ENCODE assay signal across 8 cellular contexts in genomic region chr9:19378647-19379046, GRCh38. TPM values are rescaled to one million over a fixed set of nuclear protein-coding genes. Genes with fewer than 3 reads are reported as not detected.
A peak's percentile ranks its signal among the peaks of the same experiment; 100 is the strongest.
DNase-seq lines count a peak whose midpoint lies in the region; ATAC-seq, FAIRE-seq and TF ChIP-seq lines count a peak whose summit lies in the region.

No MANE protein-coding gene starts in this region.

- intact Hi-C loops in Panc1 (cut with micrococcal nuclease; ENCODE audit: unreplicated experiment), result no loop called here
- intact Hi-C loops in endothelial cell of umbilical vein (cut with micrococcal nuclease), result loop anchor here (5.0 kb wide), 1 partner anchor 261 kb away; no protein-coding TSS in a partner anchor
- intact Hi-C loops in left colon (cut with DNase I, micrococcal nuclease), result no loop called here

- H3K36me3 Mint-ChIP-seq in progenitor cell of endocrine pancreas (ENCODE audit: insufficient read depth), result peaks cover 42% of the 10 kb centered on the region

- no peaks in the 10 kb centered on the region for H3K9me3 ChIP-seq in Panc1 (ENCODE audit: control insufficient read depth, insufficient read depth, low read depth, low read length)
- no peaks in the 10 kb centered on the region for H3K9me3 ChIP-seq in endothelial cell of umbilical vein (replicated peaks; ENCODE audit: control insufficient read depth, insufficient read depth, low read length)

- H3K4me3 ChIP-seq in GM12875 (ENCODE audit: low read depth, low read length), result peak overlapping the region; percentile 81
- peak overlapping the region; percentile 69 to 73 for H3K4me3 ChIP-seq in Panc1 (ENCODE audit: low read depth in 2 of 2, low read length in 2 of 2)
- peak overlapping the region; percentile 84 to 94 (median 93) for H3K4me3 ChIP-seq in endothelial cell of umbilical vein (replicated peaks in 1 of 3; ENCODE audit: insufficient read depth in 1 of 3, low read depth in 1 of 3, low read length in 3 of 3)

- CTCF ChIA-PET in Panc1 (lab: Charles Lee), result no interaction called here
- CTCF ChIA-PET in endothelial cell of umbilical vein (lab: Charles Lee), result interaction anchor here (1.8 kb wide), 1 partner anchor 79 kb away, joined by 10 read pairs; no protein-coding TSS in a partner anchor
- CTCF ChIA-PET in RWPE1 (lab: Yijun Ruan, JAX), result no interaction called here

- peak overlapping the region; percentile 95 for H3K9ac ChIP-seq in endothelial cell of umbilical vein (replicated peaks; ENCODE audit: extremely low read depth, insufficient read depth, low read length)

- peaks cover 33% of the 10 kb centered on the region for H3K79me2 ChIP-seq in endothelial cell of umbilical vein (ENCODE audit: control insufficient read depth, insufficient read depth, low read length)

- H3K36me3 ChIP-seq in Panc1 (ENCODE audit: control insufficient read depth, insufficient read depth, low read length) (peaks cover 13% of the 10 kb centered on the region), endothelial cell of umbilical vein (ENCODE audit: control insufficient read depth in 2 of 2, extremely low read depth in 1 of 2, insufficient read depth in 2 of 2, low read length in 2 of 2) (peaks cover 12 to 34% of the 10 kb centered on the region in 2 experiments)

- in situ Hi-C loops in Panc1 (cut with HindIII; ENCODE audit: low pct_unique_long_range_greater_than_20kb, low sequenced_read_pairs), result no loop called here

- no peak overlapping the region for H2AFZ ChIP-seq in endothelial cell of umbilical vein (ENCODE audit: low read depth, low read length)

- H3K4me2 ChIP-seq in endothelial cell of umbilical vein (ENCODE audit: insufficient read depth, low read length), result peak overlapping the region; percentile 97

- ATAC-seq in Panc1, result no peak
- no peak for ATAC-seq in left colon

- no peaks in the 10 kb centered on the region for H3K27me3 Mint-ChIP-seq in progenitor cell of endocrine pancreas

- peak overlapping the region; percentile 100 for H3K27ac Mint-ChIP-seq in progenitor cell of endocrine pancreas

- POLR2A ChIA-PET in Panc1 (lab: Charles Lee), result no interaction called here
- POLR2A ChIA-PET in endothelial cell of umbilical vein (lab: Charles Lee), result no interaction called here
- POLR2A ChIA-PET in RWPE1 (lab: Yijun Ruan, JAX; ENCODE audit: low non-redundant PET), result no interaction called here

- dilution Hi-C loops in endothelial cell of umbilical vein (cut with MboI; ENCODE audit: extremely low pct_ligation_motif_present, low sequenced_read_pairs), result no loop called here

- DNase-seq in Panc1 (ENCODE audit: low read depth, low spot score) (no peak), endothelial cell of umbilical vein (ENCODE audit: low read depth, low spot score) (peak; percentile 36), progenitor cell of endocrine pancreas (ENCODE audit: low spot score, unreplicated experiment) (no peak), AG08396 (ENCODE audit: low spot score) (no peak), NCI-H345 treated with DMSO at 0.1 percent for 48 hours (lab: John Stamatoyannopoulos, UW; ENCODE audit: unreplicated experiment) (no peak), RWPE1 (ENCODE audit: low spot score) (no peak), left colon (no peak)

- no peak for FAIRE-seq in endothelial cell of umbilical vein (lab: Jason Lieb, UNC)

- no peaks in the 10 kb centered on the region for H3K9me1 ChIP-seq in endothelial cell of umbilical vein (replicated peaks; ENCODE audit: control insufficient read depth, extremely low read depth, insufficient read depth, low read length)

- H3K9me3 Mint-ChIP-seq in progenitor cell of endocrine pancreas (ENCODE audit: low read depth), result no peaks in the 10 kb centered on the region

- no peaks in the 10 kb centered on the region; the same call in 1 of the 2 replicates for H3K4me1 ChIP-seq in Panc1 (ENCODE audit: control insufficient read depth, insufficient read depth, low read length)
- H3K4me1 ChIP-seq in endothelial cell of umbilical vein (ENCODE audit: control insufficient read depth, extremely low read depth, insufficient read depth, low read length), result peaks cover 37% of the 10 kb centered on the region

- peak overlapping the region; percentile 100 for H3K4me3 Mint-ChIP-seq in progenitor cell of endocrine pancreas (ENCODE audit: low read depth)

- TF ChIP-seq CTCF in GM12875 (IDR thresholded peaks at IDR 0.05; ENCODE audit: borderline replicate concordance, insufficient read depth, low read depth, low read length) (no peak), Panc1 (IDR thresholded peaks at IDR 0.05) (no peak), endothelial cell of umbilical vein (IDR thresholded peaks at IDR 0.05; ENCODE audit: extremely low read depth in 1 of 2, insufficient read depth in 1 of 2, low read depth in 1 of 2, low read length in 2 of 2) (no peak), progenitor cell of endocrine pancreas (IDR thresholded peaks at IDR 0.05; ENCODE audit: unreplicated experiment) (no peak), RWPE1 (conservative IDR thresholded peaks at IDR 0.05; ENCODE audit: low read depth) (no peak)

- H3K27ac ChIP-seq in Panc1 (ENCODE audit: low read length) (peak overlapping the region; percentile 86), endothelial cell of umbilical vein (ENCODE audit: insufficient read depth, low read depth, low read length) (peak overlapping the region; percentile 62), RWPE1 (no peak overlapping the region)

- H3K27me3 ChIP-seq in Panc1 (ENCODE audit: control insufficient read depth, insufficient read depth, low read length) (no peaks in the 10 kb centered on the region), endothelial cell of umbilical vein (ENCODE audit: control insufficient read depth in 2 of 2, insufficient read depth in 2 of 2, low read length in 2 of 2) (no peaks in the 10 kb centered on the region)

- H4K20me1 ChIP-seq in endothelial cell of umbilical vein (replicated peaks; ENCODE audit: control insufficient read depth, extremely low read depth, insufficient read depth, low read length), result peaks cover 9% of the 10 kb centered on the region

- TF ChIP-seq POLR2A in endothelial cell of umbilical vein (IDR thresholded peaks at IDR 0.05; ENCODE audit: low read depth, low read length), result no peak

- peaks cover 22% of the 10 kb centered on the region for H3K4me1 Mint-ChIP-seq in progenitor cell of endocrine pancreas (ENCODE audit: low read depth)

- BruUV-seq in Panc1 (replicated peaks; lab: Mats Ljungman, UMichigan), result no TSS peak
- no TSS peak for BruUV-seq in endothelial cell of umbilical vein (replicated peaks; lab: Mats Ljungman, UMichigan)

TF ChIP-seq in endothelial cell of umbilical vein, 7 proteins besides CTCF, POLR2A, EP300 and RAD21:
- TF ChIP-seq MAX (IDR thresholded peaks at IDR 0.05; ENCODE audit: insufficient read depth, insufficient read length), result no peak
- TF ChIP-seq MYC (IDR thresholded peaks at IDR 0.05; ENCODE audit: low read depth, low read length), result no peak

RNA-seq across cellular contexts. Expression of gene RPS6, which starts 1.4 kb away (rescaled TPM):
- total RNA-seq in Panc1 (2021; ENCODE audit: unreplicated experiment) (486 TPM), endothelial cell of umbilical vein (1,873 and 1,898 TPM in 2 replicates), progenitor cell of endocrine pancreas (2,142 and 2,210 TPM in 2 replicates), left colon (1,000 to 10,000 TPM; 1,769 to 1,852 TPM)
- polyA plus RNA-seq in Panc1 (2012; ENCODE audit: insufficient read length), result 542 TPM
- 847 and 1,146 TPM in 2 replicates for polyA plus RNA-seq in endothelial cell of umbilical vein
- polyA plus RNA-seq in endothelial cell of umbilical vein (2011; cell fraction: cytosol; rRNA removed), result 2,118 and 2,248 TPM in 2 replicates
- 757 and 816 TPM in 2 replicates for polyA plus RNA-seq in endothelial cell of umbilical vein (2011; cell fraction: nucleus; rRNA removed)
- 2,207 and 2,368 TPM in 2 replicates for polyA plus RNA-seq in endothelial cell of umbilical vein (2012)
- polyA minus RNA-seq in endothelial cell of umbilical vein, result 599 and 652 TPM in 2 replicates
- 461 TPM for polyA minus RNA-seq in endothelial cell of umbilical vein (2011; cell fraction: cytosol; rRNA and poly(A)+ RNA removed)
- 138 and 152 TPM in 2 replicates for polyA minus RNA-seq in endothelial cell of umbilical vein (2011; cell fraction: nucleus; rRNA and poly(A)+ RNA removed)

RNA-seq across cellular contexts. Expression of gene ACER2, which starts 30.2 kb away (rescaled TPM):
- total RNA-seq in Panc1 (2021; ENCODE audit: unreplicated experiment), result 1.3 TPM
- 0.48 TPM for polyA plus RNA-seq in Panc1 (2012; ENCODE audit: insufficient read length)
- 7.3 and 7.7 TPM in 2 replicates for total RNA-seq in endothelial cell of umbilical vein
- polyA plus RNA-seq in endothelial cell of umbilical vein, result 3.9 and 5.2 TPM in 2 replicates
- polyA plus RNA-seq in endothelial cell of umbilical vein (2011; cell fraction: cytosol; rRNA removed), result 2.3 and 2.4 TPM in 2 replicates
- 6.2 and 8.3 TPM in 2 replicates for polyA plus RNA-seq in endothelial cell of umbilical vein (2011; cell fraction: nucleus; rRNA removed)
- polyA plus RNA-seq in endothelial cell of umbilical vein (2012), result 1.5 and 3.4 TPM in 2 replicates
- 18.5 and 24.3 TPM in 2 replicates for polyA minus RNA-seq in endothelial cell of umbilical vein
- 2.8 TPM for polyA minus RNA-seq in endothelial cell of umbilical vein (2011; cell fraction: cytosol; rRNA and poly(A)+ RNA removed)
- polyA minus RNA-seq in endothelial cell of umbilical vein (2011; cell fraction: nucleus; rRNA and poly(A)+ RNA removed), result 5.0 and 10.4 TPM in 2 replicates
- total RNA-seq in progenitor cell of endocrine pancreas, result 7.5 and 8.4 TPM in 2 replicates
- 10 to 100 TPM in 1 of 2 donors, 1 to 10 TPM in 1; 9.0 to 15.3 TPM for total RNA-seq in left colon
